In the genomic region with DNA sequence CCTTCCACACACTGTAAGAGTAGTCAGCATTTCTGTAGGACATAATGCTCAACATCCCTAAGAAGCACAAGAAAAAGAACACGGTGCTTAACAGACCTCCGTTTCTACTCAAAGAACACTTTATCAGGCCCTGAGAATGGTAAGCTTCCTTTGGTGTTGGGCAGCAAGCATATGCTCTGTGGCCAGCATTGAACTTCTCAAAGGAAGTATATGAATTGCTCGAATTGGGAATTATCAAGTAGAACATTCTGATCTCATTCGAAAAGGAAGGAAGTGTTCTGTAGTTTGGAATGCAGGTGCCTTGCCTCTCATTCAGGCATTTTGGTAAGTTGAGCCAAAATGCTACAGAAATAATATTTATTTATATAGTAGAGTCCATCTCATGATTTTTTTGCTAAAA, we compare ENCODE assay signal across 23 cellular contexts.
"Had no signal": no experiment of that assay in that cellular context is flagged by ENCODE, and none has a peak within 500 bp of the region (broad histone marks: within the 10 kb centered on the region; RNA-seq: fewer than 3 reads in every experiment).

No MANE protein-coding gene starts in this region.

- H3K4me3 ChIP-seq: pancreas, prostate gland, right lobe of liver, sigmoid colon, stomach, thoracic aorta, thyroid gland, tibial nerve, upper lobe of left lung had no signal

- DNase-seq: naive thymus-derived CD8-positive, alpha-beta T cell; nephron progenitor cell; nucleus accumbens; pancreas; right cardiac atrium; right lobe of liver; sigmoid colon; small intestine; stimulated activated CD4-positive, alpha-beta T cell treated with anti-CD3 and anti-CD28 coated beads, Interleukin-15, amount 100 ng/mL, for 24 hours; stimulated activated CD4-positive, alpha-beta T cell treated with anti-CD3 and anti-CD28 coated beads, Interleukin-2, amount 100 ng/mL, for 24 hours; stimulated activated CD4-positive, alpha-beta T cell treated with anti-CD3 and anti-CD28 coated beads, Interleukin-2, amount 100 ng/mL, for 48 hours; stimulated activated CD4-positive, alpha-beta T cell treated with anti-CD3 and anti-CD28 coated beads, Interleukin-4, amount 100 ng/mL, for 24 hours; stimulated activated naive B cell treated with anti-CD40 and anti-IgM and Interleukin-4, amounts not matched to agents 10 μg/mL and 1 μg/mL and 100 μg/mL, for 72 hours; stimulated activated naive CD4-positive, alpha-beta T cell treated with Interleukin-2 at 50 U/mL for 16 hours; stomach; thyroid gland; trophoblast cell; upper lobe of left lung had no signal

- H3K27me3 ChIP-seq: neutrophil, pancreas, right lobe of liver, sigmoid colon, stomach, thyroid gland, tibial nerve, upper lobe of left lung had no signal

- H3K4me1 ChIP-seq: pancreas, prostate gland, sigmoid colon, thyroid gland, tibial nerve had no signal

- H3K9me3 ChIP-seq: neutrophil, pancreas, prostate gland, right lobe of liver, sigmoid colon, stomach, thoracic aorta, thyroid gland, tibial nerve, upper lobe of left lung had no signal

- FAIRE-seq: pancreas, small intestine, urothelium cell line had no signal

- H3K36me3 ChIP-seq: neutrophil, prostate gland, thoracic aorta, thyroid gland had no signal

- H3K27ac ChIP-seq: neutrophil, pancreas, prostate gland, right lobe of liver, sigmoid colon, stomach, thoracic aorta, thyroid gland, tibial nerve, upper lobe of left lung had no signal
